In the genomic region with DNA sequence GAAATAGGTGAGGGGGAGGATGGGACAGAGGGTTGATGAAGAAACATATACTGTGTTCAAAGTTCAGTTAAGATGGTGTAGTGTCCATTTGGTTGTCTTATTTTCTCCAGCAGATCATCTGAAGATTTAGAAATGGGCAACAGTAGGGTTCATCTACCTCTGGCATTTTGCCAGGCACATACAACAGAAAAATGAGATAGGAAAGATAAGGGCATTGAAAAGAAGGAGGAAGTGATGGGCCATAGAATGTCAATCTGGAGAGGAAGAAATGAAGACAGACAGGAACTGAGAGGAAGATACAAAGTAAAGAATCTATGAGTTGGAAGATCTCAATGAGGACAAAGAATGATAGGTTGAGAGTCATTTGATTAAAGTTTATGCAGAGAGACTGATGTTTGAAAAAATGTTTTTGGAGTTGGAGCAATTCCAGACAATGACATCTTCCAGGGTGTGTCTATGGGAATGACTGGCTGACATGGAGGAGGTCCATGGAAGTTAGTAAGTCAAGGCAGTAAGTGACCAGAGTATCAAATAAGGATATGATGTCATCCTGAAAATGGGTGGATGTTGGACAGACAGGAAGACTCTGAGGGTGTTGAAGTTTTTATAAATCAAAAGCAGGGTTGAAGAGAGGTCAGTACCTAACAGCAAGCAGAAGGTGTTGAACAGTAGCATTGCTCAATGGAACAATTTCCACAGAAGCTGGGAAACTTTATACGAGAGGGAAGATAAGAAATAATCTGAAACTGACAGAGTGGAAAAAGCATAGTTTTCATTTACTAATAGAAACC, we compare ENCODE assay signal across 1 cellular context.
TF ChIP-seq lines count a peak whose summit lies in the region.

No MANE protein-coding gene starts in this region.

TF ChIP-seq in GM23338, 12 proteins besides CTCF, POLR2A, EP300 and RAD21:
- no peak for TF ChIP-seq JUNB (IDR thresholded peaks at IDR 0.05; ENCODE audit: unreplicated experiment)
- no peak for TF ChIP-seq EZH2phosphoT487 (IDR thresholded peaks at IDR 0.05; ENCODE audit: unreplicated experiment)
- TF ChIP-seq NANOG (IDR thresholded peaks at IDR 0.05; ENCODE audit: borderline replicate concordance): no peak
- TF ChIP-seq, protein P1, sequence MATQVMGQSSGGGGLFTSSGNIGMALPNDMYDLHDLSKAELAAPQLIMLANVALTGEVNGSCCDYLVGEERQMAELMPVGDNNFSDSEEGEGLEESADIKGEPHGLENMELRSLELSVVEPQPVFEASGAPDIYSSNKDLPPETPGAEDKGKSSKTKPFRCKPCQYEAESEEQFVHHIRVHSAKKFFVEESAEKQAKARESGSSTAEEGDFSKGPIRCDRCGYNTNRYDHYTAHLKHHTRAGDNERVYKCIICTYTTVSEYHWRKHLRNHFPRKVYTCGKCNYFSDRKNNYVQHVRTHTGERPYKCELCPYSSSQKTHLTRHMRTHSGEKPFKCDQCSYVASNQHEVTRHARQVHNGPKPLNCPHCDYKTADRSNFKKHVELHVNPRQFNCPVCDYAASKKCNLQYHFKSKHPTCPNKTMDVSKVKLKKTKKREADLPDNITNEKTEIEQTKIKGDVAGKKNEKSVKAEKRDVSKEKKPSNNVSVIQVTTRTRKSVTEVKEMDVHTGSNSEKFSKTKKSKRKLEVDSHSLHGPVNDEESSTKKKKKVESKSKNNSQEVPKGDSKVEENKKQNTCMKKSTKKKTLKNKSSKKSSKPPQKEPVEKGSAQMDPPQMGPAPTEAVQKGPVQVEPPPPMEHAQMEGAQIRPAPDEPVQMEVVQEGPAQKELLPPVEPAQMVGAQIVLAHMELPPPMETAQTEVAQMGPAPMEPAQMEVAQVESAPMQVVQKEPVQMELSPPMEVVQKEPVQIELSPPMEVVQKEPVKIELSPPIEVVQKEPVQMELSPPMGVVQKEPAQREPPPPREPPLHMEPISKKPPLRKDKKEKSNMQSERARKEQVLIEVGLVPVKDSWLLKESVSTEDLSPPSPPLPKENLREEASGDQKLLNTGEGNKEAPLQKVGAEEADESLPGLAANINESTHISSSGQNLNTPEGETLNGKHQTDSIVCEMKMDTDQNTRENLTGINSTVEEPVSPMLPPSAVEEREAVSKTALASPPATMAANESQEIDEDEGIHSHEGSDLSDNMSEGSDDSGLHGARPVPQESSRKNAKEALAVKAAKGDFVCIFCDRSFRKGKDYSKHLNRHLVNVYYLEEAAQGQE (IDR thresholded peaks at IDR 0.05; ENCODE audit: unreplicated experiment): no peak
- no peak for TF ChIP-seq EZH2 (IDR thresholded peaks at IDR 0.05; ENCODE audit: low read depth, unreplicated experiment)
